In genomic region chr1:243921113-243921512, GRCh38 we compare ENCODE assay signal across 24 cellular contexts.
DNase-seq lines count a peak whose midpoint lies in the region; ATAC-seq and TF ChIP-seq lines count a peak whose summit lies in the region.
"Had no signal": no experiment of that assay in that cellular context is flagged by ENCODE, and none has a peak within 500 bp of the region (broad histone marks: within the 10 kb centered on the region; RNA-seq: fewer than 3 reads in every experiment).

No MANE protein-coding gene starts in this region.

- in situ Hi-C loops in G401 (cut with HindIII; ENCODE audit: low sequenced_read_pairs) = no loop called here

- no peaks in the 10 kb centered on the region for H3K9me3 ChIP-seq in esophagus muscularis mucosa
- H3K9me3 ChIP-seq: Caco-2, HAP-1, MG63 had no signal

- no peak for TF ChIP-seq CTCF in esophagus muscularis mucosa (IDR thresholded peaks at IDR 0.05)

- no peak for TF ChIP-seq POLR2A in esophagus muscularis mucosa (IDR thresholded peaks at IDR 0.05; ENCODE audit: low read depth)

- H3K27me3 ChIP-seq in esophagus muscularis mucosa = peaks cover 0 to 12% (median 4%) of the 10 kb centered on the region in 4 donors

- intact Hi-C loops in esophagus muscularis mucosa (cut with DNase I) = no loop called here

- WGBS in esophagus muscularis mucosa = 17% methylated on average over 1 of the region's 1 CpG

- H3K27ac ChIP-seq in esophagus muscularis mucosa (replicated peaks in 1 of 4) = no peak overlapping the region

- no peak overlapping the region for H3K4me3 ChIP-seq in esophagus muscularis mucosa
- H3K4me3 ChIP-seq: HAP-1, MG63 had no signal

- H3K36me3 ChIP-seq in esophagus muscularis mucosa = no peaks in the 10 kb centered on the region
- H3K36me3 ChIP-seq: HAP-1, MG63 had no signal

- no peak for ATAC-seq in GM19395 (IDR thresholded peaks at IDR 0.05; ENCODE audit: unreplicated experiment)
- ATAC-seq: CD8-positive, alpha-beta T cell had no signal

- no peak for TF ChIP-seq EP300 in esophagus muscularis mucosa (IDR thresholded peaks at IDR 0.05)

- peaks cover 16 to 23% (median 20%) of the 10 kb centered on the region in 4 donors for H3K4me1 ChIP-seq in esophagus muscularis mucosa
- H3K4me1 ChIP-seq: Caco-2, HAP-1 had no signal

- DNase-seq in NCI-H2227 (lab: John Stamatoyannopoulos, UW; ENCODE audit: unreplicated experiment) = peak; percentile 29
- DNase-seq in NCI-H2227 treated with DMSO at 0.1 percent for 48 hours (lab: John Stamatoyannopoulos, UW) = no peak
- peak; percentile 7 for DNase-seq in G401 (ENCODE audit: low spot score)
- DNase-seq in NCI-H748 (lab: John Stamatoyannopoulos, UW; ENCODE audit: unreplicated experiment) = peak; percentile 70
- DNase-seq in esophagus muscularis mucosa (ENCODE audit: extremely low spot score) = peak; percentile 64
- no peak for DNase-seq in A172 (ENCODE audit: low spot score)
- DNase-seq: C1 segment of cervical spinal cord; Caco-2; CD8-positive, alpha-beta T cell; DMS79 treated with DMSO at 0.1 percent for 48 hours; HFFc6; KG1; MG63; NCI-H1048; NCI-H1417; NCI-H1694; NCI-H2081; NCI-H345; NCI-H510A treated with DMSO at 0.1 percent for 48 hours; RPMI8226; SHP77; T-helper 2 cell had no signal

Comparison
In these comparisons a context has a peak if more than half of its experiments do, and no peak if none do; other contexts are left out.
1. DNase-seq: peak in NCI-H2227 (single experiment), G401 (single experiment), NCI-H748 (single experiment) and esophagus muscularis mucosa (single experiment); none in NCI-H2227 treated with DMSO at 0.1 percent for 48 hours (single experiment) and A172 (single experiment).